2 cellular contexts compared by ENCODE assay signal in genomic region chr7:22702516-22702915, GRCh38.
A peak's percentile ranks its signal among the peaks of the same experiment; 100 is the strongest.
TF ChIP-seq lines count a peak whose summit lies in the region.

No MANE protein-coding gene starts in this region.

TF ChIP-seq in IMR-90, 13 proteins besides CTCF, POLR2A, EP300 and RAD21:
- TF ChIP-seq MAZ (IDR thresholded peaks at IDR 0.05; ENCODE audit: borderline replicate concordance, low read depth, low read length): no peak
- TF ChIP-seq CHD1 (IDR thresholded peaks at IDR 0.05; ENCODE audit: low read depth, low read length): no peak
- TF ChIP-seq RCOR1 (IDR thresholded peaks at IDR 0.05; ENCODE audit: insufficient replicate concordance, low read length): no peak
- TF ChIP-seq, protein P1, sequence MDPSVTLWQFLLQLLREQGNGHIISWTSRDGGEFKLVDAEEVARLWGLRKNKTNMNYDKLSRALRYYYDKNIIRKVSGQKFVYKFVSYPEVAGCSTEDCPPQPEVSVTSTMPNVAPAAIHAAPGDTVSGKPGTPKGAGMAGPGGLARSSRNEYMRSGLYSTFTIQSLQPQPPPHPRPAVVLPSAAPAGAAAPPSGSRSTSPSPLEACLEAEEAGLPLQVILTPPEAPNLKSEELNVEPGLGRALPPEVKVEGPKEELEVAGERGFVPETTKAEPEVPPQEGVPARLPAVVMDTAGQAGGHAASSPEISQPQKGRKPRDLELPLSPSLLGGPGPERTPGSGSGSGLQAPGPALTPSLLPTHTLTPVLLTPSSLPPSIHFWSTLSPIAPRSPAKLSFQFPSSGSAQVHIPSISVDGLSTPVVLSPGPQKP (IDR thresholded peaks at IDR 0.05; ENCODE audit: borderline replicate concordance, low read depth, low read length): no peak
- TF ChIP-seq NFE2L2 (IDR thresholded peaks at IDR 0.05; ENCODE audit: low read depth, low read length): no peak
- no peak for TF ChIP-seq FOS (IDR thresholded peaks at IDR 0.05; ENCODE audit: low read depth, low read length)
- TF ChIP-seq BHLHE40 (IDR thresholded peaks at IDR 0.05; ENCODE audit: low read depth, low read length): no peak
- TF ChIP-seq MAFK (IDR thresholded peaks at IDR 0.05; ENCODE audit: low read depth, low read length): no peak
- no peak for TF ChIP-seq MXI1 (IDR thresholded peaks at IDR 0.05; ENCODE audit: borderline replicate concordance, low read depth, low read length)
- TF ChIP-seq RFX5 (IDR thresholded peaks at IDR 0.05; ENCODE audit: low read depth, low read length): no peak
- no peak for TF ChIP-seq SMC3 (IDR thresholded peaks at IDR 0.05; ENCODE audit: low read depth, low read length)
- TF ChIP-seq USF2 (IDR thresholded peaks at IDR 0.05; ENCODE audit: low read depth, low read length): no peak
- TF ChIP-seq CEBPB (IDR thresholded peaks at IDR 0.05; ENCODE audit: low read depth, low read length): no peak

TF ChIP-seq in K562, 482 proteins besides CTCF, POLR2A, EP300 and RAD21:
- TF ChIP-seq ZNF561 (CRISPR knock-in tag; conservative IDR thresholded peaks at IDR 0.05) (no peak), HDAC3 (IDR thresholded peaks at IDR 0.05; ENCODE audit: borderline replicate concordance, partially characterized antibody) (peak; percentile 15), VEZF1 (CRISPR knock-in tag; IDR thresholded peaks at IDR 0.05) (0 out of 2 replicates have a peak, but pooled peaks have one; percentile 13), MAZ (CRISPR knock-in tag; conservative IDR thresholded peaks at IDR 0.05 in 1 of 2, IDR thresholded peaks at IDR 0.05 in 1 of 2) (peak in 1 of 2 experiments; percentile 27; a peak in 2 of 4 replicates)
TF ChIP-seq in K562: peak in this region for 3.
